Comparison of ENCODE assay signal across 8 cellular contexts in genomic region chr10:21519981-21520436, GRCh38. TPM values are rescaled to one million over a fixed set of nuclear protein-coding genes. Genes with fewer than 3 reads are reported as not detected.
DNase-seq lines count a peak whose midpoint lies in the region; ATAC-seq and TF ChIP-seq lines count a peak whose summit lies in the region.

No MANE protein-coding gene starts in this region.

- POLR2A ChIA-PET in CD8-positive, alpha-beta T cell (lab: Charles Lee): interaction anchor here (1.0 kb wide), 1 partner anchor 24 kb away, joined by 3 read pairs; no protein-coding TSS in a partner anchor

- no peak overlapping the region for H3K4me3 ChIP-seq in CD8-positive, alpha-beta T cell (ENCODE audit: low read depth, low read length)
- H3K4me3 ChIP-seq in dorsolateral prefrontal cortex (peak overlapping the region; percentile 12 to 80 (median 68)), muscle layer of duodenum (ENCODE audit: low read depth in 1 of 2, low read length in 2 of 2) (peak overlapping the region; percentile 72 to 82)

- no peak for ATAC-seq in CD8-positive, alpha-beta T cell
- ATAC-seq in GM21423 (IDR thresholded peaks at IDR 0.05; ENCODE audit: unreplicated experiment): peak; percentile 31
- ATAC-seq in HG03139 (IDR thresholded peaks at IDR 0.05; ENCODE audit: unreplicated experiment): no peak

- intact Hi-C loops in CD8-positive, alpha-beta T cell (cut with DNase I, micrococcal nuclease): loop anchor here (5.0 to 10.0 kb wide), 5 partner anchors 732 to 1915 kb away; partner anchors contain the start of genes COMMD3 (in 1 of the 2) and OTUD1 (in 1 of the 2)
- intact Hi-C loops in dorsolateral prefrontal cortex (cut with DNase I): no loop called here

- H3K27me3 ChIP-seq in CD8-positive, alpha-beta T cell (ENCODE audit: insufficient read depth, low read length): peaks cover 65% of the 10 kb centered on the region
- H3K27me3 ChIP-seq in dorsolateral prefrontal cortex: no peaks in the 10 kb centered on the region
- H3K27me3 ChIP-seq in muscle layer of duodenum (ENCODE audit: low read depth, low read length): peaks cover 18% of the 10 kb centered on the region

- H3K36me3 Mint-ChIP-seq in CD8-positive, alpha-beta T cell: no peaks in the 10 kb centered on the region

- H3K9me3 Mint-ChIP-seq in CD8-positive, alpha-beta T cell: no peaks in the 10 kb centered on the region

- H3K4me1 Mint-ChIP-seq in CD8-positive, alpha-beta T cell (ENCODE audit: low read depth): peaks cover 42% of the 10 kb centered on the region

- no peak for TF ChIP-seq CTCF in CD8-positive, alpha-beta T cell (IDR thresholded peaks at IDR 0.05)
- TF ChIP-seq CTCF in dorsolateral prefrontal cortex (IDR thresholded peaks at IDR 0.05 in 54 of 56, conservative IDR thresholded peaks at IDR 0.05 in 2 of 56; ENCODE audit: low read depth in 1 of 56, partially characterized antibody in 56 of 56): no peak

- no peaks in the 10 kb centered on the region for H3K36me3 ChIP-seq in CD8-positive, alpha-beta T cell (ENCODE audit: insufficient read depth, low read length)
- H3K36me3 ChIP-seq in muscle layer of duodenum (ENCODE audit: control insufficient read depth in 1 of 2, insufficient read depth in 2 of 2, low read length in 2 of 2): no peaks in the 10 kb centered on the region

- H3K27ac Mint-ChIP-seq in CD8-positive, alpha-beta T cell: no peak overlapping the region

- peaks cover 70% of the 10 kb centered on the region for H3K27me3 Mint-ChIP-seq in CD8-positive, alpha-beta T cell (ENCODE audit: low read depth)

- H3K4me3 Mint-ChIP-seq in CD8-positive, alpha-beta T cell: peak overlapping the region; percentile 58

- no peaks in the 10 kb centered on the region for H3K9me3 ChIP-seq in CD8-positive, alpha-beta T cell (ENCODE audit: low read length)
- H3K9me3 ChIP-seq in muscle layer of duodenum (ENCODE audit: control insufficient read depth in 1 of 2, low read length in 2 of 2): no peaks in the 10 kb centered on the region

- no peak for DNase-seq in CD8-positive, alpha-beta T cell
- DNase-seq in OCI-M1 (lab: John Stamatoyannopoulos, UW) (peak; percentile 71), dorsolateral prefrontal cortex (no peak), NCI-H128 (lab: John Stamatoyannopoulos, UW; ENCODE audit: unreplicated experiment) (no peak), OCI-M2 (lab: John Stamatoyannopoulos, UW; ENCODE audit: unreplicated experiment) (no peak)

- peaks cover 39% of the 10 kb centered on the region for H3K4me1 ChIP-seq in CD8-positive, alpha-beta T cell (ENCODE audit: insufficient read depth, low read length)
- peaks cover 8 to 50% of the 10 kb centered on the region in 2 donors for H3K4me1 ChIP-seq in muscle layer of duodenum (ENCODE audit: control insufficient read depth in 1 of 2, insufficient read depth in 2 of 2, low read length in 2 of 2)

- H3K27ac ChIP-seq in CD8-positive, alpha-beta T cell (ENCODE audit: low read depth, low read length): no peak overlapping the region
- H3K27ac ChIP-seq in dorsolateral prefrontal cortex (peak overlapping the region in 58 of 59 donors; percentile 33 to 97 (median 85)), muscle layer of duodenum (ENCODE audit: low read length) (peak overlapping the region; percentile 87)

- CTCF ChIA-PET in CD8-positive, alpha-beta T cell (lab: Charles Lee): interaction anchor here (1.7 kb wide), 1 partner anchor 24 kb away, joined by 6 read pairs; no protein-coding TSS in a partner anchor

RNA-seq across cellular contexts. Expression of gene SKIDA1, which starts 5.5 kb away (rescaled TPM):
- not detected for total RNA-seq in CD8-positive, alpha-beta T cell
- 1 to 10 TPM; 2.0 to 8.9 (median 4.4) TPM for total RNA-seq in dorsolateral prefrontal cortex

RNA-seq across cellular contexts. Expression of gene MLLT10, which starts 14.0 kb away (rescaled TPM):
- 10 to 100 TPM; 36.7 to 41.0 TPM for total RNA-seq in CD8-positive, alpha-beta T cell
- 10 to 100 TPM; 35.4 to 78.5 (median 55.3) TPM for total RNA-seq in dorsolateral prefrontal cortex

Comparison
In these comparisons a context has a peak if more than half of its experiments do, and no peak if none do; other contexts are left out.
1. intact Hi-C loops: an anchor here in CD8-positive, alpha-beta T cell (5.0 to 10.0 kb wide); none called in dorsolateral prefrontal cortex.